ENCODE assay signal across 8 cellular contexts in the genomic region with DNA sequence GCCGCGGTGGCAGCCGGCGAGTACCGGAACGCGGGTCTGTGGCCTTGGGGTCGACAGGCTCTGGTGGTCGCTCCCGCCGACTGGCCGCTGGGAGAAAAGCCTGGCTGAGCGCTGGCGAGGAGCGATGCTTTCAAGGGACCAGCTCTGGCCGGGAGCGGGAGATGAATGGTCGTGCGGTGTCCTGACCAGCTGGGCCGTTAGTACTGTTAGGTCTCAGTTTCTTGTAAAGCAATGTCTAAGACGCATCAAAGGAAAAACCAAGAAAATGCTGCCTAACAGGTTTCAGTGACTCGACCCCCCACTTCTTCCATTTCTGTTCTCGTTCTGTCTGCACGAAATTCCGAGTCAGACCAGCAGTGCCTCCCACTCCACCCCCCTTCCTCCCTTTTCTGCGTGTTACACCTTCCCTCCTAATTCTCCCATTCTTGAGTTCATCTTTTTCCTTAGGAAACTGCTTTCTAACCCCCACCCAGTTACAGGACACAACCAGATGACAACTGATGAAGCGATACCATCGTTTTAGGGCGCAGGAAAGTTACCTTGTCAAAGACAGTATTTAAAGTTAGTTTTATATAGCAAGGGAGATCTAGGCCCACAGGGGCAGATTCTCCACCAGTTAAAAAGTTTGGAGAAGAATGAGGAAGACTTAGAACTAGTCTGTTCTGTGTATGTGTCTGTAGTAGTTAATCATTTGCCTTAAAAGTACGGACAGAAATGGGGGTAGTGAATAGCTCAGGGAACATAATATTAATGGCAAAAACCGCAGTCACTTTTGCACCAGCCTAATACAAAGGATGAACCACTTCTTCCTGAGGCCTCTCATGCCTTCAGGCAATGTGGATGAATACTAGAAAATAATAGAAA. TPM values are rescaled to one million over a fixed set of nuclear protein-coding genes. Genes with fewer than 3 reads are reported as not detected.
DNase-seq lines count a peak whose midpoint lies in the region; ATAC-seq, FAIRE-seq and TF ChIP-seq lines count a peak whose summit lies in the region.

No MANE protein-coding gene starts in this region.

- peaks cover 58% of the 10 kb centered on the region for H3K79me2 ChIP-seq in ACC112 (ENCODE audit: control insufficient read depth, insufficient read depth, low read length, unreplicated experiment)

- peaks cover 17% of the 10 kb centered on the region for H3K4me1 ChIP-seq in ACC112 (ENCODE audit: control insufficient read depth, insufficient read depth, low read length, unreplicated experiment)
- H3K4me1 ChIP-seq in heart right ventricle, result peaks cover 2 to 55% (median 45%) of the 10 kb centered on the region in 9 donors

- H3K9me3 Mint-ChIP-seq in activated T-helper 17 cell treated with anti-CD3 and anti-CD28 coated beads, Interleukin-2, amount 50 U/mL, for 72 hours, result no peaks in the 10 kb centered on the region

- ATAC-seq in GM18873 (IDR thresholded peaks at IDR 0.05; ENCODE audit: low FRiP score, unreplicated experiment) (peak; percentile 16), HG03442 (IDR thresholded peaks at IDR 0.05; ENCODE audit: unreplicated experiment) (peak; percentile 13), heart right ventricle (peak in 7 of 8 donors; percentile 11 to 45 (median 26)), GM18858 (IDR thresholded peaks at IDR 0.05; ENCODE audit: unreplicated experiment) (no peak)
- ATAC-seq in activated T-helper 17 cell treated with anti-CD3 and anti-CD28 coated beads, Interleukin-2, amount 50 U/mL, for 72 hours (replicated peaks), result peak; percentile 1

- no peaks in the 10 kb centered on the region for H3K9me3 ChIP-seq in heart right ventricle

- H3K27me3 Mint-ChIP-seq in activated T-helper 17 cell treated with anti-CD3 and anti-CD28 coated beads, Interleukin-2, amount 50 U/mL, for 72 hours, result no peaks in the 10 kb centered on the region

- FAIRE-seq in urothelium cell line (lab: Jason Lieb, UNC), result no peak

- peak overlapping the region; percentile 93 for H3K27ac Mint-ChIP-seq in activated T-helper 17 cell treated with anti-CD3 and anti-CD28 coated beads, Interleukin-2, amount 50 U/mL, for 72 hours

- intact Hi-C loops in heart right ventricle (cut with DNase I) (loop anchor here in 4 of 10 donors (5.0 to 10.0 kb wide), 3 partner anchors 213 to 655 kb away; partner anchors contain the start of genes ATM (in 2 of the 4), NPAT (in 2 of the 4) and DDX10 (in 1 of the 4)), posterior vena cava (cut with DNase I) (loop anchor here in 1 of 2 donors (5.0 kb wide), 1 partner anchor 1822 kb away; no protein-coding TSS in a partner anchor)

- peaks cover 8% of the 10 kb centered on the region for H3K4me1 Mint-ChIP-seq in activated T-helper 17 cell treated with anti-CD3 and anti-CD28 coated beads, Interleukin-2, amount 50 U/mL, for 72 hours

- peaks cover 19% of the 10 kb centered on the region for H3K36me3 Mint-ChIP-seq in activated T-helper 17 cell treated with anti-CD3 and anti-CD28 coated beads, Interleukin-2, amount 50 U/mL, for 72 hours (ENCODE audit: low read depth)

- TF ChIP-seq CTCF in heart right ventricle (IDR thresholded peaks at IDR 0.05), result no peak

- peak overlapping the region; percentile 85 for H3K27ac ChIP-seq in ACC112 (ENCODE audit: low read depth, low read length)
- peak overlapping the region; percentile 91 to 99 (median 97) for H3K27ac ChIP-seq in heart right ventricle

- no peaks in the 10 kb centered on the region for H3K36me3 ChIP-seq in ACC112 (ENCODE audit: insufficient read depth, low read length)
- H3K36me3 ChIP-seq in heart right ventricle, result peaks cover 0 to 15% (median 0%) of the 10 kb centered on the region in 9 donors

- no peak for DNase-seq in heart right ventricle
- peak; percentile 85 for DNase-seq in posterior vena cava (ENCODE audit: low spot score)
- no peak for DNase-seq in urothelium cell line (ENCODE audit: low spot score)

- peak overlapping the region; percentile 96 for H2AFZ ChIP-seq in ACC112 (ENCODE audit: low read length, unreplicated experiment)

- no peak overlapping the region for H3K4me3 Mint-ChIP-seq in activated T-helper 17 cell treated with anti-CD3 and anti-CD28 coated beads, Interleukin-2, amount 50 U/mL, for 72 hours

- H3K27me3 ChIP-seq in ACC112 (ENCODE audit: insufficient read depth, low read length) (no peaks in the 10 kb centered on the region), heart right ventricle (no peaks in the 10 kb centered on the region)

- H3K4me3 ChIP-seq in ACC112 (ENCODE audit: low read depth, low read length) (peak overlapping the region; percentile 88), heart right ventricle (peak overlapping the region; percentile 73 to 100 (median 88))

- 2% methylated on average over 31 of the region's 31 CpGs for WGBS in heart right ventricle, 2 donors

RNA-seq across cellular contexts. Expression of gene CUL5, which starts 1.0 kb away (rescaled TPM):
- 10 to 100 TPM; 32.3 to 34.4 TPM for total RNA-seq in activated T-helper 17 cell treated with anti-CD3 and anti-CD28 coated beads, Interleukin-2, amount 50 U/mL, for 72 hours
- total RNA-seq in heart right ventricle (10 to 100 TPM; 34.8 to 51.3 (median 42.6) TPM), posterior vena cava (10 to 100 TPM; 35.2 to 40.4 TPM)
- 1 to 10 TPM; 5.9 to 6.6 TPM for polyA plus RNA-seq in heart right ventricle
